In the genomic region with DNA sequence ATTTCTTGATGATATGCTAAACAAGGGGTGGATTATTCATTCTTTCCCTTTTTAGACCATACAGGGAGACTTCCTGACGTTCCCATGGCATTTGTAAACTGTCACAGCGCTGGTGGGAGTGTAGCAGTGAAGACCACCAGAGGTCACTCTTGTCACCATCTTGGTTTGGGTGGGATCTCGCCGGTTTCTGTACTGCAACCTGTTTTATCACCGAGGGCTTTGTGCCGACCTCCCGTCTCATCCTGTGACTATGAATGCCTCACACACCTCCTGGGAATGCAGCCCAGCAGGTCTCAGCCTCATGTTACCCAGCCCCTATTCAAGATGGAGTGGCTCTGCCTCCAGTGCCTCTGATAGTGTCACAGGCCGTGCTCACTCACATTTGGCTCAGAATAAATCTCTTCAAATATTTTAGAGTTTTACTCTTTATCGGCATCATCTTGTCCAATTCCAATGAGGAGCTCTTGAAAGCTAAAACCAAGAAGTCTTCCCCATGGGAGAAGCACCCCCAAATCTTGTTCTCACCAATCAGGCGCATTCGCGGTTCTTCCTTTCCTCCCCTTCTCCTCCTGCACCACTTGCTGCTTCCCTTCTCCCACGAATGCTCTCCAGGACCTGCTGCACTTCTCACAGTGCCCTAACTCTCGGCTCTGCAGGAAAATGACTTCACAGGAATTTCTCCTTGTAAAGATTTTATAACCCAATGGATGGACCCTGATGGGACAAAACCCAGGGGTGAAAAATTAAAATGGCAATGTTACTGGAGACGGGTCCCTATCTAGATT, we compare ENCODE assay signal across 8 cellular contexts. TPM values are rescaled to one million over a fixed set of nuclear protein-coding genes. Genes with fewer than 3 reads are reported as not detected.
DNase-seq lines count a peak whose midpoint lies in the region; ATAC-seq, FAIRE-seq and TF ChIP-seq lines count a peak whose summit lies in the region.
"Not testable (repeated sequence)": the region's sequence is repeated elsewhere in the genome, so short reads cannot be mapped to it uniquely, and the experiment has no call there.

No MANE protein-coding gene starts in this region.

- not testable (repeated sequence) for H3K36me3 ChIP-seq in Panc1 (ENCODE audit: control insufficient read depth, insufficient read depth, low read length); parathyroid adenoma (ENCODE audit: control insufficient read depth, insufficient read depth, low read length); transverse colon
- peaks cover 18% of the 10 kb centered on the region for H3K36me3 ChIP-seq in endodermal cell (ENCODE audit: control insufficient read depth, insufficient read depth, low read length)

- not testable (repeated sequence) for H3K27me3 Mint-ChIP-seq in Calu3 (ENCODE audit: unreplicated experiment); endodermal cell (ENCODE audit: insufficient read depth)
- peaks cover 12% of the 10 kb centered on the region for H3K27me3 Mint-ChIP-seq in activated naive CD4-positive, alpha-beta T cell treated with anti-CD3 and anti-CD28 coated beads, Interleukin-2, amount 10 ng/mL, durations not matched to agents 7 days and 5 days

- peaks cover 60% of the 10 kb centered on the region for H3K4me1 Mint-ChIP-seq in Calu3 (ENCODE audit: low read depth, unreplicated experiment)
- peaks cover 11% of the 10 kb centered on the region for H3K4me1 Mint-ChIP-seq in activated naive CD4-positive, alpha-beta T cell treated with anti-CD3 and anti-CD28 coated beads, Interleukin-2, amount 10 ng/mL, durations not matched to agents 7 days and 5 days
- peaks cover 44% of the 10 kb centered on the region for H3K4me1 Mint-ChIP-seq in endodermal cell

- not testable (repeated sequence) for H3K27me3 ChIP-seq in Panc1 (ENCODE audit: control insufficient read depth, insufficient read depth, low read length); endodermal cell (ENCODE audit: control insufficient read depth, insufficient read depth, low read length, poor library complexity, severe bottlenecking); parathyroid adenoma (ENCODE audit: control insufficient read depth, insufficient read depth, low read length); transverse colon

- TF ChIP-seq CTCF in Calu3 (IDR thresholded peaks at IDR 0.05; ENCODE audit: unreplicated experiment); parathyroid adenoma (IDR thresholded peaks at IDR 0.05): not testable (repeated sequence)
- TF ChIP-seq CTCF in Panc1 (IDR thresholded peaks at IDR 0.05) (peak; percentile 61), endodermal cell (conservative IDR thresholded peaks at IDR 0.05) (peak; percentile 81), transverse colon (IDR thresholded peaks at IDR 0.05) (peak in 1 of 5 experiments; percentile 9)

- H3K4me3 ChIP-seq in Panc1 (ENCODE audit: low read depth in 2 of 2, low read length in 2 of 2) (peak overlapping the region; percentile 37 to 47), endodermal cell (ENCODE audit: low read length) (peak overlapping the region; percentile 58), parathyroid adenoma (ENCODE audit: low read depth, low read length) (peak overlapping the region; percentile 49), transverse colon (peak overlapping the region in 3 of 4 donors; percentile 20 to 47 (median 23))

- not testable (repeated sequence) for H3K36me3 Mint-ChIP-seq in Calu3 (ENCODE audit: insufficient read depth, unreplicated experiment); activated naive CD4-positive, alpha-beta T cell treated with anti-CD3 and anti-CD28 coated beads, Interleukin-2, amount 10 ng/mL, durations not matched to agents 7 days and 5 days
- H3K36me3 Mint-ChIP-seq in endodermal cell (ENCODE audit: low read depth) = peaks cover 37% of the 10 kb centered on the region

- POLR2A ChIA-PET in Panc1 (lab: Charles Lee) = not testable (repeated sequence)

- 22 to 37% methylated on average over 6 to 14 of the region's 15 CpGs for WGBS in endodermal cell (ENCODE audit: insufficient coverage in 1 of 2, insufficient read length in 1 of 2), 2 experiments
- 0 to 35% methylated on average over 1 to 15 of the region's 15 CpGs for WGBS in transverse colon (ENCODE audit: low coverage in 1 of 2), 2 donors

- not testable (repeated sequence) for H3K79me2 ChIP-seq in parathyroid adenoma

- not testable (repeated sequence) for H3K4me1 ChIP-seq in Panc1 (ENCODE audit: control insufficient read depth, insufficient read depth, low read length); endodermal cell (ENCODE audit: control insufficient read depth, insufficient read depth, low read length); parathyroid adenoma
- H3K4me1 ChIP-seq in transverse colon = peaks cover 4 to 12% (median 8%) of the 10 kb centered on the region in 4 donors

- H3K27ac Mint-ChIP-seq in Calu3 (ENCODE audit: unreplicated experiment) = peak overlapping the region; percentile 70
- not testable (repeated sequence) for H3K27ac Mint-ChIP-seq in activated naive CD4-positive, alpha-beta T cell treated with anti-CD3 and anti-CD28 coated beads, Interleukin-2, amount 10 ng/mL, durations not matched to agents 7 days and 5 days
- peak overlapping the region; percentile 96 for H3K27ac Mint-ChIP-seq in endodermal cell

- CTCF ChIA-PET in Calu3 (lab: Charles Lee); activated naive CD4-positive, alpha-beta T cell treated with anti-CD3 and anti-CD28 coated beads, Interleukin-2, amount 10 ng/mL, durations not matched to agents 7 days and 5 days (lab: Charles Lee): not testable (repeated sequence)
- CTCF ChIA-PET in Panc1 (lab: Charles Lee) = interaction anchor here (0.7 kb wide), 1 partner anchor 111 kb away, joined by 3 read pairs; no protein-coding TSS in a partner anchor

- FAIRE-seq in HTR-8/SVneo (lab: Jason Lieb, UNC) = peak; percentile 74

- not testable (repeated sequence) for H3K9me3 Mint-ChIP-seq in Calu3 (ENCODE audit: low read depth, unreplicated experiment); activated naive CD4-positive, alpha-beta T cell treated with anti-CD3 and anti-CD28 coated beads, Interleukin-2, amount 10 ng/mL, durations not matched to agents 7 days and 5 days; endodermal cell

- not testable (repeated sequence) for TF ChIP-seq EP300 in transverse colon (IDR thresholded peaks at IDR 0.05; ENCODE audit: low read depth)

- peak overlapping the region; percentile 74 for H2AFZ ChIP-seq in parathyroid adenoma

- not testable (repeated sequence) for TF ChIP-seq POLR2A in transverse colon (IDR thresholded peaks at IDR 0.05)

- peak; percentile 79 for ATAC-seq in Panc1

- not testable (repeated sequence) for H3K27ac ChIP-seq in Panc1 (ENCODE audit: low read length); parathyroid adenoma
- peak overlapping the region; percentile 68 for H3K27ac ChIP-seq in endodermal cell (ENCODE audit: low read depth, low read length)
- peak overlapping the region in 3 of 4 donors; percentile 43 to 66 (median 51) for H3K27ac ChIP-seq in transverse colon

- H3K9me3 ChIP-seq in Panc1 (ENCODE audit: control insufficient read depth, insufficient read depth, low read depth, low read length); endodermal cell (ENCODE audit: control insufficient read depth, low read length); parathyroid adenoma (ENCODE audit: control insufficient read depth, low read length); transverse colon: not testable (repeated sequence)

- H3K4me3 Mint-ChIP-seq in Calu3 (ENCODE audit: low read depth, unreplicated experiment) (peak overlapping the region; percentile 62), endodermal cell (peak overlapping the region; percentile 43)
- peak overlapping the region; percentile 68 for H3K4me3 Mint-ChIP-seq in activated naive CD4-positive, alpha-beta T cell treated with anti-CD3 and anti-CD28 coated beads, Interleukin-2, amount 10 ng/mL, durations not matched to agents 7 days and 5 days

- DNase-seq in Calu3 (peak; percentile 53), endodermal cell (peak; percentile 90), left kidney (ENCODE audit: low read depth, low spot score) (peak; percentile 76), transverse colon (peak; percentile 29)
- DNase-seq in HTR-8/SVneo (ENCODE audit: insufficient read length, low spot score); Panc1 (ENCODE audit: low read depth, low spot score); activated naive CD4-positive, alpha-beta T cell treated with anti-CD3 and anti-CD28 coated beads, Interleukin-2, amount 10 ng/mL, durations not matched to agents 7 days and 5 days: not testable (repeated sequence)

- intact Hi-C loops in Calu3 (cut with micrococcal nuclease; ENCODE audit: unreplicated experiment); Panc1 (cut with micrococcal nuclease; ENCODE audit: unreplicated experiment); transverse colon (cut with DNase I; ENCODE audit: low total_unique reads): not testable (repeated sequence)

- peak overlapping the region; percentile 75 for H3K4me2 ChIP-seq in parathyroid adenoma (ENCODE audit: low read length)

- in situ Hi-C loops in Panc1 (cut with HindIII; ENCODE audit: low pct_unique_long_range_greater_than_20kb, low sequenced_read_pairs); transverse colon (cut with MboI; ENCODE audit: low pct_ligation_motif_present in 1 of 4, low pct_unique_long_range_greater_than_20kb in 1 of 4, low sequenced_read_pairs in 3 of 4): not testable (repeated sequence)

- not testable (repeated sequence) for BruUV-seq in Calu3 (replicated peaks; lab: Mats Ljungman, UMichigan); Panc1 (replicated peaks; lab: Mats Ljungman, UMichigan)

- H3K9ac ChIP-seq in endodermal cell (ENCODE audit: extremely low read depth, low read length, poor library complexity, severe bottlenecking) = peak overlapping the region; percentile 80
- H3K9ac ChIP-seq in parathyroid adenoma = not testable (repeated sequence)

RNA-seq across cellular contexts. Expression of a gene that starts 39.2 kb away (rescaled TPM):
- total RNA-seq in Calu3 (2022) (42.0 and 47.8 TPM in 2 replicates), Panc1 (2021; ENCODE audit: unreplicated experiment) (12.7 TPM), endodermal cell (10 to 100 TPM in 1 of 2 donors, 1 to 10 TPM in 1; 4.9 to 15.7 TPM), transverse colon (10 to 100 TPM; 47.1 to 65.4 (median 58.6) TPM)
- 13.5 TPM for polyA plus RNA-seq in Panc1 (2012; ENCODE audit: insufficient read length)
- 4.9 TPM for polyA plus RNA-seq in endodermal cell (2013, experiment 1 of 2)
- polyA plus RNA-seq in endodermal cell (2013, experiment 2 of 2) = 5.1 TPM
